29 cellular contexts compared by ENCODE assay signal in the genomic region with DNA sequence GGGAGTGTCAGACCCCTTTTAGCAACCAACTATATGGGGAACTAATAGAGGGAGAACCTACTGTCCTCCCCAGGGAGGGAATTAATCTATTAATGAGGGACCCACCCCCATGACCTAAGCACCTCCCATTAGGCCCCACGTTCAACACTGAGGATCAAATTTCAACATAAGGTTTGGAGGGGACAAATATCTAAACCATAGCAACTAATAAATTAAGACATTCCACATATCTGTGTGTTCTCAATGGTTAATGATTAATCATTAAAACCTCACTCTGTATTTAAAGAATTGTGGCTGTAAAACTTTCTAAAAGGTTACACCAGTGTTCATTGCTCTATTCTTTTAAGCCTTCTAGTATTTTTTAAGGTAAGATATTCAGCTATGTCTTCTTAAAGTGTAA.
DNase-seq lines count a peak whose midpoint lies in the region; ATAC-seq and TF ChIP-seq lines count a peak whose summit lies in the region.
"Had no signal": no experiment of that assay in that cellular context is flagged by ENCODE, and none has a peak within 500 bp of the region (broad histone marks: within the 10 kb centered on the region; RNA-seq: fewer than 3 reads in every experiment).

No MANE protein-coding gene starts in this region.

- H3K4me1 Mint-ChIP-seq in progenitor cell of endocrine pancreas (ENCODE audit: low read depth), result peaks cover 34% of the 10 kb centered on the region

- no peaks in the 10 kb centered on the region for H3K9me3 ChIP-seq in ascending aorta
- H3K9me3 ChIP-seq: BE2C, lower lobe of right lung, SK-N-SH, suprapubic skin had no signal

- H3K36me3 ChIP-seq in ascending aorta, result no peaks in the 10 kb centered on the region
- H3K36me3 ChIP-seq: BE2C, lower lobe of right lung, suprapubic skin had no signal

- intact Hi-C loops in ascending aorta (cut with DNase I), result no loop called here

- H3K4me3 ChIP-seq in ascending aorta, result no peak overlapping the region
- H3K4me3 ChIP-seq: lower lobe of right lung, PC-9, suprapubic skin had no signal

- H3K9me3 Mint-ChIP-seq in progenitor cell of endocrine pancreas (ENCODE audit: low read depth), result peaks cover 4% of the 10 kb centered on the region
- H3K9me3 Mint-ChIP-seq: activated T-cell treated with anti-CD3 and anti-CD28 coated beads, Interleukin-2, amount 50 U/mL, for 24 hours; CD8-positive, alpha-beta T cell; effector memory CD8-positive, alpha-beta T cell; T-helper 1 cell treated with Interleukin-12 subunit alpha and Interleukin-12 subunit beta and Interleukin-4 antibody, amounts not matched to agents 30 μg/mL and 1 μg/mL, for 36 hours had no signal

- peak overlapping the region; percentile 88 for H3K27ac Mint-ChIP-seq in progenitor cell of endocrine pancreas
- H3K27ac Mint-ChIP-seq: activated T-cell treated with anti-CD3 and anti-CD28 coated beads, Interleukin-2, amount 50 U/mL, for 24 hours; CD8-positive, alpha-beta T cell; effector memory CD8-positive, alpha-beta T cell; naive thymus-derived CD8-positive, alpha-beta T cell; T-helper 1 cell treated with Interleukin-12 subunit alpha and Interleukin-12 subunit beta and Interleukin-4 antibody, amounts not matched to agents 30 μg/mL and 1 μg/mL, for 36 hours had no signal

- peaks cover 8 to 33% of the 10 kb centered on the region in 2 donors for H3K4me1 ChIP-seq in ascending aorta

- DNase-seq in Caki2 (ENCODE audit: low read depth), result peak; percentile 73
- no peak for DNase-seq in ascending aorta (ENCODE audit: low spot score in 2 of 2)
- DNase-seq in kidney tubule cell (ENCODE audit: low spot score), result peak; percentile 78
- DNase-seq in progenitor cell of endocrine pancreas (ENCODE audit: low spot score, unreplicated experiment), result no peak
- DNase-seq: activated CD4-positive, CD25-positive, alpha-beta regulatory T cell; activated gamma-delta T cell; activated T-cell treated with anti-CD3 and anti-CD28 coated beads, Interleukin-2, amount 50 U/mL, for 24 hours; BE2C; CD8-positive, alpha-beta T cell; central memory CD4-positive, alpha-beta T cell; DMS53; effector memory CD8-positive, alpha-beta T cell; lower lobe of right lung; naive thymus-derived CD8-positive, alpha-beta T cell; NCI-H1436 treated with DMSO at 0.1 percent for 48 hours; NCI-H2171; NCI-H510A; NK-92 treated with Interleukin-12 subunit alpha and Interleukin-12 subunit beta, amount 100 ng/mL, for 24 hours; occipital lobe; SK-N-SH; stimulated activated naive CD4-positive, alpha-beta T cell had no signal

- H3K4me3 Mint-ChIP-seq in progenitor cell of endocrine pancreas (ENCODE audit: low read depth), result peak overlapping the region; percentile 31
- H3K4me3 Mint-ChIP-seq: activated T-cell treated with anti-CD3 and anti-CD28 coated beads, Interleukin-2, amount 50 U/mL, for 24 hours; CD8-positive, alpha-beta T cell; effector memory CD8-positive, alpha-beta T cell; naive thymus-derived CD8-positive, alpha-beta T cell; T-helper 1 cell treated with Interleukin-12 subunit alpha and Interleukin-12 subunit beta and Interleukin-4 antibody, amounts not matched to agents 30 μg/mL and 1 μg/mL, for 36 hours had no signal

- in situ Hi-C loops in Caki2 (cut with HindIII; ENCODE audit: low pct_unique_long_range_greater_than_20kb, low sequenced_read_pairs), result no loop called here

- peak overlapping the region; percentile 69 to 80 for H3K27ac ChIP-seq in ascending aorta
- H3K27ac ChIP-seq: lower lobe of right lung, PC-9, suprapubic skin had no signal

- no peaks in the 10 kb centered on the region for H3K36me3 Mint-ChIP-seq in progenitor cell of endocrine pancreas (ENCODE audit: insufficient read depth)
- H3K36me3 Mint-ChIP-seq: CD8-positive, alpha-beta T cell; naive thymus-derived CD8-positive, alpha-beta T cell had no signal

- H3K27me3 Mint-ChIP-seq in progenitor cell of endocrine pancreas, result peaks cover 10% of the 10 kb centered on the region

- no peaks in the 10 kb centered on the region for H3K27me3 ChIP-seq in ascending aorta
- H3K27me3 ChIP-seq: BE2C had no signal

- TF ChIP-seq CTCF in ascending aorta (IDR thresholded peaks at IDR 0.05) (no peak), progenitor cell of endocrine pancreas (IDR thresholded peaks at IDR 0.05; ENCODE audit: unreplicated experiment) (no peak)

- no peak for TF ChIP-seq POLR2A in GM18505 (IDR thresholded peaks at IDR 0.05; ENCODE audit: borderline replicate concordance, extremely low read depth, insufficient read depth, insufficient read length)

- ATAC-seq in GM18505 (IDR thresholded peaks at IDR 0.05; ENCODE audit: unreplicated experiment) (no peak), GM21423 (IDR thresholded peaks at IDR 0.05; ENCODE audit: unreplicated experiment) (no peak), HG02610 (IDR thresholded peaks at IDR 0.05; ENCODE audit: unreplicated experiment) (no peak)
- ATAC-seq: CD8-positive, alpha-beta T cell; effector memory CD8-positive, alpha-beta T cell; HCT116; lower lobe of right lung; naive thymus-derived CD8-positive, alpha-beta T cell; Right ventricle myocardium inferior had no signal

Comparison
In these comparisons a context has a peak if more than half of its experiments do, and no peak if none do; other contexts are left out.
1. DNase-seq: peak in Caki2 (single experiment) and kidney tubule cell (single experiment); none in ascending aorta (0 of 2) and progenitor cell of endocrine pancreas (single experiment).